In genomic region chr2:215958231-215958630, GRCh38 we compare ENCODE assay signal across 16 cellular contexts. TPM values are rescaled to one million over a fixed set of nuclear protein-coding genes. Genes with fewer than 3 reads are reported as not detected.
DNase-seq lines count a peak whose midpoint lies in the region; ATAC-seq and TF ChIP-seq lines count a peak whose summit lies in the region.
"Had no signal": no experiment of that assay in that cellular context is flagged by ENCODE, and none has a peak within 500 bp of the region (broad histone marks: within the 10 kb centered on the region; RNA-seq: fewer than 3 reads in every experiment).

No MANE protein-coding gene starts in this region.

- in situ Hi-C loops in GM23248 (cut with MboI), result no loop called here

- no peak for TF ChIP-seq EP300 in esophagus muscularis mucosa (IDR thresholded peaks at IDR 0.05)

- H3K36me3 ChIP-seq in GM23248 (ENCODE audit: low read depth) (no peaks in the 10 kb centered on the region), esophagus muscularis mucosa (no peaks in the 10 kb centered on the region)

- H3K27ac ChIP-seq in GM23248 (no peak overlapping the region), esophagus muscularis mucosa (replicated peaks in 1 of 4) (no peak overlapping the region), foreskin keratinocyte (no peak overlapping the region)

- H3K9ac ChIP-seq in GM23248, result no peak overlapping the region

- H3K4me1 ChIP-seq in GM23248 (ENCODE audit: insufficient read depth) (no peaks in the 10 kb centered on the region), esophagus muscularis mucosa (no peaks in the 10 kb centered on the region), foreskin keratinocyte (no peaks in the 10 kb centered on the region)

- H3K27me3 ChIP-seq in GM23248 (replicated peaks; ENCODE audit: insufficient read depth) (no peaks in the 10 kb centered on the region), esophagus muscularis mucosa (no peaks in the 10 kb centered on the region), foreskin keratinocyte (no peaks in the 10 kb centered on the region)

- intact Hi-C loops in esophagus muscularis mucosa (cut with DNase I), result no loop called here

- peaks cover 9% of the 10 kb centered on the region for H3K9me3 Mint-ChIP-seq in glutamatergic neuron (ENCODE audit: unreplicated experiment)

- H3K79me2 ChIP-seq in GM23248 (ENCODE audit: insufficient read depth), result no peaks in the 10 kb centered on the region

- no peak overlapping the region for H2AFZ ChIP-seq in GM23248

- ATAC-seq in omental fat pad (ENCODE audit: low FRiP score), result no peak
- ATAC-seq in foreskin keratinocyte, result no peak
- ATAC-seq: K562, Panc1 had no signal

- no peak overlapping the region for H3K4me3 Mint-ChIP-seq in glutamatergic neuron (ENCODE audit: unreplicated experiment)
- H3K4me3 Mint-ChIP-seq: CD14-positive monocyte had no signal

- no peak for TF ChIP-seq POLR2A in esophagus muscularis mucosa (IDR thresholded peaks at IDR 0.05; ENCODE audit: low read depth)

- TF ChIP-seq CTCF in AG09319 (IDR thresholded peaks at IDR 0.05; ENCODE audit: low read depth, low read length), result no peak
- no peak for TF ChIP-seq CTCF in esophagus muscularis mucosa (IDR thresholded peaks at IDR 0.05)
- TF ChIP-seq CTCF in glutamatergic neuron (IDR thresholded peaks at IDR 0.05; ENCODE audit: partially characterized antibody, unreplicated experiment), result no peak
- TF ChIP-seq CTCF in omental fat pad (IDR thresholded peaks at IDR 0.05), result no peak
- TF ChIP-seq CTCF in foreskin keratinocyte (conservative IDR thresholded peaks at IDR 0.05), result no peak

- DNase-seq in AG09319 (ENCODE audit: extremely low read depth, low read depth) (peak; percentile 68), GM23248 (peak; percentile 63), esophagus muscularis mucosa (ENCODE audit: extremely low spot score) (peak; percentile 37), glutamatergic neuron (no peak), inferior parietal cortex (ENCODE audit: extremely low spot score) (no peak), omental fat pad (ENCODE audit: low spot score) (no peak), NOMO-1 treated with DMSO at 0.1 percent for 48 hours (lab: John Stamatoyannopoulos, UW; ENCODE audit: unreplicated experiment) (no peak), foreskin keratinocyte (no peak)
- DNase-seq: DMS79, HCEC 1CT, NCI-H1930, NCI-H2171, NCI-H526 had no signal

- peaks cover 7% of the 10 kb centered on the region for H3K27me3 Mint-ChIP-seq in glutamatergic neuron (ENCODE audit: unreplicated experiment)

- peak overlapping the region; percentile 71 for H3K27ac Mint-ChIP-seq in glutamatergic neuron (ENCODE audit: unreplicated experiment)
- H3K27ac Mint-ChIP-seq: CD14-positive monocyte had no signal

- no peaks in the 10 kb centered on the region for H3F3A ChIP-seq in GM23248 (ENCODE audit: insufficient read depth)

- H3K36me3 Mint-ChIP-seq in glutamatergic neuron (ENCODE audit: unreplicated experiment), result peaks cover 13% of the 10 kb centered on the region

- H3K4me2 ChIP-seq in GM23248 (ENCODE audit: unreplicated experiment), result no peak overlapping the region

- no peak overlapping the region for H3K4me3 ChIP-seq in GM23248
- no peak overlapping the region for H3K4me3 ChIP-seq in esophagus muscularis mucosa
- H3K4me3 ChIP-seq: K562 had no signal

- H3K9me3 ChIP-seq in GM23248 (ENCODE audit: low read depth) (no peaks in the 10 kb centered on the region), esophagus muscularis mucosa (no peaks in the 10 kb centered on the region)

- WGBS in GM23248 (ENCODE audit: low coverage in 1 of 2, low lambda C conversion rate in 2 of 2, missing lambda C conversion rate in 2 of 2), 2 experiments, result 22 to 37% methylated on average over 4 of the region's 4 CpGs
- 90% methylated on average over 4 of the region's 4 CpGs for WGBS in esophagus muscularis mucosa

- H3K4me1 Mint-ChIP-seq in glutamatergic neuron (ENCODE audit: low read depth, unreplicated experiment), result peaks cover 33% of the 10 kb centered on the region

- no peaks in the 10 kb centered on the region for H4K20me1 ChIP-seq in GM23248 (ENCODE audit: insufficient read depth)

- H3K9me2 ChIP-seq in GM23248 (ENCODE audit: insufficient read depth), result no peaks in the 10 kb centered on the region

RNA-seq across cellular contexts. Expression of gene MREG, which starts 55.1 kb away (rescaled TPM):
- 0.89 and 3.1 TPM in 2 replicates for total RNA-seq in GM23248 (2014; rRNA removed; shearing (Covaris generic))
- polyA plus RNA-seq in GM23248 (2016; fragmentation: Nextera tagmentation; extraction: Ambion mirVana), result 1.8 and 2.5 TPM in 2 replicates
- 1 to 10 TPM in 1 of 4 donors, under 1 TPM in 3; 0.40 to 1.2 (median 0.70) TPM for total RNA-seq in esophagus muscularis mucosa
- total RNA-seq in glutamatergic neuron (ENCODE audit: unreplicated experiment), result 48.4 TPM
- total RNA-seq in omental fat pad, result 1 to 10 TPM; 2.2 to 5.6 (median 3.7) TPM
- total RNA-seq in foreskin keratinocyte, result 23.5 and 25.9 TPM in 2 replicates
- polyA plus RNA-seq in foreskin keratinocyte, result 14.5 and 17.0 TPM in 2 replicates

Comparison
In these comparisons a context has a peak if more than half of its experiments do, and no peak if none do; other contexts are left out.
1. DNase-seq: peak in AG09319 (single experiment), GM23248 (single experiment) and esophagus muscularis mucosa (single experiment); none in glutamatergic neuron (single experiment), inferior parietal cortex (single experiment), omental fat pad (single experiment), NOMO-1 treated with DMSO at 0.1 percent for 48 hours (single experiment) and foreskin keratinocyte (0 of 2).